In the genomic region with DNA sequence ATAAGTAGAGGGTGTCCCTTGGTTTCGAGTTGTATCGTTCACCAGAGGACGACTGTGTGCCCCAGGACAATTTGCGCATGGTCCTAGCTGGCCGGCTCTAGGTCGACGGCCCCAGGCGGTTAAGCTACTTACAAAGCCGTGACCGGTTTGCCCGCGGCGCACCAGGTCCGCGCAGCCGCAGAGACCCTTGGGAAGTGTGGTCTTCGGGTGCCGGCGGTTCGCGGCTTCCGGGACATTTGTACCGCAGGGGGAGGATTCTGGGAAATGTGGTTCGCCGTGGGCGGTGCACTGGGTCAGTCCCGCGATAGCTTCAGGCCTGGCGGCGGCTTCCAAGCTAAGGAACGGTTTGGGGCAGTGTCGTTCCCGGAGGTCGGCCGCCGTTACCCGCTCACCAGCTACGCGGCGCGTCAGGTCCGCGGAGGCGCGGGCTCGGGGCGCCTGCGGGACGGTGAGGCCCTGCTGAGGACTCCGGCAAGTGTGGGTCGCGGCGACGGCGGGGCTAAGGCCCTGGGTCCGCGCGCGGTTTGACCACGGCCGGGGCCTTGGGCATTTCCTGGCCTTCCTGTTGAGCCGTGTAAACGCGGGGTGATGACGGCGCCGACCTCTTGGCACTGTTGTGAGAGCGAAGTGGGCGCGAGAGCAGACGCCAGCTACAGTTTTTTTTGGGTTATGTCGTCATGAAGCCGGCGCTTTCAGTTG, we compare ENCODE assay signal across 8 cellular contexts. TPM values are rescaled to one million over a fixed set of nuclear protein-coding genes. Genes with fewer than 3 reads are reported as not detected.
A peak's percentile ranks its signal among the peaks of the same experiment; 100 is the strongest.
DNase-seq lines count a peak whose midpoint lies in the region; ATAC-seq and TF ChIP-seq lines count a peak whose summit lies in the region.

ZNF302 (plus strand) TSS at position 293 of the 699 bp plus-strand sequence. CDS start 1,127 bp downstream, outside the sequence.

- TF ChIP-seq CTCF in right atrium auricular region (IDR thresholded peaks at IDR 0.05) (no peak), vagina (IDR thresholded peaks at IDR 0.05) (peak in 1 of 3 experiments; percentile 8)

- H3K4me1 ChIP-seq in right atrium auricular region (peaks cover 0 to 9% of the 10 kb centered on the region in 2 donors), vagina (peaks cover 29% of the 10 kb centered on the region)

- DNase-seq in NCI-H1694 (lab: John Stamatoyannopoulos, UW) (peak; percentile 91), anterior cingulate cortex (lab: John Stamatoyannopoulos, UW) (peak; percentile 85 to 99 (median 95)), right atrium auricular region (ENCODE audit: low spot score) (peak; percentile 98), putamen (ENCODE audit: low spot score) (peak; percentile 97), vagina (ENCODE audit: extremely low spot score in 2 of 2) (peak in 1 of 2 donors; percentile 98)

- ATAC-seq in HG02870 (IDR thresholded peaks at IDR 0.05; ENCODE audit: unreplicated experiment): peak; percentile 90

- peaks cover 0 to 19% of the 10 kb centered on the region in 2 donors for H3K9me3 ChIP-seq in right atrium auricular region
- no peaks in the 10 kb centered on the region for H3K9me3 ChIP-seq in vagina

- H3K27me3 ChIP-seq in right atrium auricular region: no peaks in the 10 kb centered on the region
- H3K27me3 ChIP-seq in vagina: no peaks in the 10 kb centered on the region

- TF ChIP-seq POLR2A in GM15510 (IDR thresholded peaks at IDR 0.05; ENCODE audit: borderline replicate concordance, extremely low read depth, insufficient read length) (peak; percentile 77), vagina (IDR thresholded peaks at IDR 0.05) (peak in 1 of 2 donors; percentile 21)

- intact Hi-C loops in T-helper 2 cell treated with Interferon-gamma antibody and Interleukin-4, amounts not matched to agents 100 ng/mL and 5 ng/mL, for 36 hours (cut with micrococcal nuclease): loop anchor here (1.0 to 10.0 kb wide), 6 partner anchors 10 to 503 kb away; partner anchors contain the start of genes LSM14A, ZNF599 and ZNF792
- intact Hi-C loops in vagina (cut with DNase I): loop anchor here (2.0 to 10.0 kb wide), 2 partner anchors 55 to 1467 kb away; partner anchors contain the start of gene CAPNS1

- H3K27ac ChIP-seq in right atrium auricular region (peak within 1 kb of the TSS; percentile 98 to 99), vagina (peak within 1 kb of the TSS; percentile 93)

- H3K4me3 ChIP-seq in right atrium auricular region (peak within 1 kb of the TSS; percentile 82 to 85), vagina (peak within 1 kb of the TSS; percentile 75 to 85)

- H3K36me3 ChIP-seq in right atrium auricular region: peaks cover 34% of the 10 kb centered on the region
- H3K36me3 ChIP-seq in vagina: peaks cover 8 to 39% of the 10 kb centered on the region in 2 donors

RNA-seq across cellular contexts. Expression of gene ZNF302, which starts in this region (rescaled TPM):
- total RNA-seq in T-helper 2 cell treated with Interferon-gamma antibody and Interleukin-4, amounts not matched to agents 100 ng/mL and 5 ng/mL, for 36 hours: 18.0 and 19.5 TPM in 2 replicates
- total RNA-seq in right atrium auricular region: 10 to 100 TPM; 21.7 to 35.8 TPM
- total RNA-seq in vagina: 17.2 TPM
